ENCODE assay signal across 8 cellular contexts in genomic region chr11:62880803-62881578, GRCh38. TPM values are rescaled to one million over a fixed set of nuclear protein-coding genes. Genes with fewer than 3 reads are reported as not detected.
DNase-seq lines count a peak whose midpoint lies in the region; ATAC-seq, FAIRE-seq and TF ChIP-seq lines count a peak whose summit lies in the region.

TSS of gene SLC3A2 (plus strand) at chr11:62880896. CDS start at chr11:62881024, 128 bp downstream.

- H3K4me1 ChIP-seq in HAP-1 (peaks cover 30% of the 10 kb centered on the region), MM.1S (ENCODE audit: low read length) (peaks cover 21% of the 10 kb centered on the region), pancreas (peaks cover 31 to 57% (median 57%) of the 10 kb centered on the region in 3 donors), tibial artery (peaks cover 0 to 61% (median 46%) of the 10 kb centered on the region in 4 donors)

- H3K27ac ChIP-seq in MM.1S (ENCODE audit: low read length) (peak within 1 kb of the TSS; percentile 98), pancreas (peak within 1 kb of the TSS; percentile 99), tibial artery (peak within 1 kb of the TSS; percentile 95 to 99)

- peak; percentile 79 to 82 for ATAC-seq in activated naive CD4-positive, alpha-beta T cell treated with anti-CD3 and anti-CD28 coated beads, Interleukin-2, amount 50 U/mL, for 72 hours
- ATAC-seq in pancreas = peak; percentile 83 to 91 (median 86)

- no peaks in the 10 kb centered on the region for H3K9me2 ChIP-seq in MM.1S (replicated peaks; ENCODE audit: insufficient read depth, low read length)

- in situ Hi-C loops in HAP-1 (cut with MboI; ENCODE audit: low sequenced_read_pairs) = no loop called here

- peaks cover 50% of the 10 kb centered on the region for H3F3A ChIP-seq in MM.1S (ENCODE audit: insufficient read depth, low read length)

- H3K9me3 ChIP-seq in HAP-1 (no peaks in the 10 kb centered on the region; the same call in 1 of the 2 replicates), MM.1S (replicated peaks; ENCODE audit: insufficient read depth, low read length) (no peaks in the 10 kb centered on the region), pancreas (no peaks in the 10 kb centered on the region), tibial artery (no peaks in the 10 kb centered on the region)

- H3K9me3 Mint-ChIP-seq in activated naive CD4-positive, alpha-beta T cell treated with anti-CD3 and anti-CD28 coated beads, Interleukin-2, amount 50 U/mL, for 72 hours = no peaks in the 10 kb centered on the region
- H3K9me3 Mint-ChIP-seq in glutamatergic neuron (ENCODE audit: unreplicated experiment) = peaks cover 17% of the 10 kb centered on the region

- H3K36me3 ChIP-seq in HAP-1 (replicated peaks) (peaks cover 83% of the 10 kb centered on the region), MM.1S (replicated peaks; ENCODE audit: insufficient read depth, low read length) (peaks cover 31% of the 10 kb centered on the region), pancreas (peaks cover 0 to 36% (median 30%) of the 10 kb centered on the region in 3 donors), tibial artery (peaks cover 35 to 38% (median 36%) of the 10 kb centered on the region in 3 donors)

- no peaks in the 10 kb centered on the region for H3K27me3 ChIP-seq in HAP-1 (ENCODE audit: low read depth)
- no peaks in the 10 kb centered on the region for H3K27me3 ChIP-seq in MM.1S (replicated peaks; ENCODE audit: insufficient read depth, low read length)
- H3K27me3 ChIP-seq in pancreas = no peaks in the 10 kb centered on the region
- no peaks in the 10 kb centered on the region for H3K27me3 ChIP-seq in tibial artery

- peak within 1 kb of the TSS; percentile 65 for H2AFZ ChIP-seq in MM.1S (ENCODE audit: low read length)

- peak within 1 kb of the TSS; percentile 98 for H3K9ac ChIP-seq in MM.1S (ENCODE audit: low read length)

- H3K27me3 Mint-ChIP-seq in glutamatergic neuron (ENCODE audit: unreplicated experiment) = peaks cover 17% of the 10 kb centered on the region

- H3K4me3 Mint-ChIP-seq in glutamatergic neuron (ENCODE audit: unreplicated experiment) = peak within 1 kb of the TSS; percentile 100

- FAIRE-seq in pancreas (lab: Jason Lieb, UNC) = no peak

- H3K4me3 ChIP-seq in GM08714 (ENCODE audit: low read length) (peak within 1 kb of the TSS; percentile 85), HAP-1 (peak within 1 kb of the TSS; percentile 95), MM.1S (ENCODE audit: low read length) (peak within 1 kb of the TSS; percentile 99), pancreas (peak within 1 kb of the TSS; percentile 80 to 92 (median 88)), tibial artery (peak within 1 kb of the TSS; percentile 78 to 94)

- peaks cover 16% of the 10 kb centered on the region for H4K20me1 ChIP-seq in MM.1S (ENCODE audit: insufficient read depth, low read length)

- H3K4me2 ChIP-seq in MM.1S (ENCODE audit: low read depth, low read length) = peak within 1 kb of the TSS; percentile 84

- WGBS in pancreas, 2 donors = 0 to 1% methylated on average over 67 to 69 of the region's 69 CpGs

- intact Hi-C loops in pancreas (cut with DNase I) = no loop called here
- intact Hi-C loops in tibial artery (cut with DNase I; ENCODE audit: low total_unique reads) = no loop called here

- H3K4me1 Mint-ChIP-seq in glutamatergic neuron (ENCODE audit: low read depth, unreplicated experiment) = peaks cover 39% of the 10 kb centered on the region

- H3K79me2 ChIP-seq in MM.1S (ENCODE audit: low read length) = peaks cover 63% of the 10 kb centered on the region

- H3K36me3 Mint-ChIP-seq in activated naive CD4-positive, alpha-beta T cell treated with anti-CD3 and anti-CD28 coated beads, Interleukin-2, amount 50 U/mL, for 72 hours = peaks cover 62 to 76% of the 10 kb centered on the region in 2 donors
- H3K36me3 Mint-ChIP-seq in glutamatergic neuron (ENCODE audit: unreplicated experiment) = no peaks in the 10 kb centered on the region

- H3K27ac Mint-ChIP-seq in activated naive CD4-positive, alpha-beta T cell treated with anti-CD3 and anti-CD28 coated beads, Interleukin-2, amount 50 U/mL, for 72 hours = peak within 1 kb of the TSS; percentile 92 to 100
- peak within 1 kb of the TSS; percentile 100 for H3K27ac Mint-ChIP-seq in glutamatergic neuron (ENCODE audit: unreplicated experiment)

- TF ChIP-seq CTCF in MM.1S (IDR thresholded peaks at IDR 0.05; ENCODE audit: low read length) = peak; percentile 68
- TF ChIP-seq CTCF in glutamatergic neuron (IDR thresholded peaks at IDR 0.05; ENCODE audit: partially characterized antibody, unreplicated experiment) = peak; percentile 68
- peak; percentile 26 to 57 (median 43) for TF ChIP-seq CTCF in pancreas (IDR thresholded peaks at IDR 0.05)
- peak; percentile 46 to 65 for TF ChIP-seq CTCF in tibial artery (IDR thresholded peaks at IDR 0.05)

- DNase-seq in HAP-1 (ENCODE audit: low spot score in 2 of 2) = peak; percentile 90 to 91
- peak; percentile 93 for DNase-seq in MM.1S
- peak; percentile 81 for DNase-seq in SKM-1 (lab: John Stamatoyannopoulos, UW; ENCODE audit: unreplicated experiment)
- DNase-seq in activated naive CD4-positive, alpha-beta T cell treated with anti-CD3 and anti-CD28 coated beads, Interleukin-2, amount 50 U/mL, for 72 hours (ENCODE audit: low spot score in 2 of 2) = peak; percentile 84 to 88
- DNase-seq in glutamatergic neuron = peak; percentile 90
- peak; percentile 87 to 95 (median 90) for DNase-seq in pancreas
- peak; percentile 81 to 95 for DNase-seq in tibial artery

RNA-seq across cellular contexts. Expression of gene SLC3A2, which starts in this region (rescaled TPM):
- total RNA-seq in activated naive CD4-positive, alpha-beta T cell treated with anti-CD3 and anti-CD28 coated beads, Interleukin-2, amount 50 U/mL, for 72 hours = 100 to 1,000 TPM; 295 to 308 TPM
- total RNA-seq in glutamatergic neuron (ENCODE audit: unreplicated experiment) (221 TPM), pancreas (100 to 1,000 TPM in 1 of 6 donors, 10 to 100 TPM in 5; 68.8 to 331 (median 75.1) TPM)
- polyA plus RNA-seq in pancreas = 100 to 1,000 TPM in 1 of 2 donors, 10 to 100 TPM in 1; 66.9 to 116 TPM

Comparison
In these comparisons a context has a peak if more than half of its experiments do, and no peak if none do; other contexts are left out.
1. Peak in every context shown above with its lines: DNase-seq, ATAC-seq, H3K4me3 ChIP-seq and H3K27ac ChIP-seq.